9 cellular contexts compared by ENCODE assay signal in genomic region chr7:139725077-139725476, GRCh38. TPM values are rescaled to one million over a fixed set of nuclear protein-coding genes. Genes with fewer than 3 reads are reported as not detected.
DNase-seq lines count a peak whose midpoint lies in the region; ATAC-seq, FAIRE-seq and TF ChIP-seq lines count a peak whose summit lies in the region.
"Had no signal": no experiment of that assay in that cellular context is flagged by ENCODE, and none has a peak within 500 bp of the region (broad histone marks: within the 10 kb centered on the region; RNA-seq: fewer than 3 reads in every experiment).

No MANE protein-coding gene starts in this region.

- CTCF ChIA-PET in AG04450 (lab: Charles Lee): interaction anchor here (0.5 to 2.7 kb wide), 2 partner anchors 79 to 124 kb away, joined by 3 to 8 read pairs; no protein-coding TSS in a partner anchor

- peaks cover 70% of the 10 kb centered on the region for H4K20me1 ChIP-seq in astrocyte (ENCODE audit: insufficient read depth, low read length)

- H3K4me1 ChIP-seq in astrocyte (ENCODE audit: insufficient read depth, low read length): peaks cover 25% of the 10 kb centered on the region
- peaks cover 88% of the 10 kb centered on the region for H3K4me1 ChIP-seq in skeletal muscle satellite cell (ENCODE audit: control insufficient read depth, insufficient read depth, low read length)

- H3K27me3 Mint-ChIP-seq in astrocyte (ENCODE audit: low read depth, unreplicated experiment): no peaks in the 10 kb centered on the region

- ATAC-seq in GM19324 (IDR thresholded peaks at IDR 0.05; ENCODE audit: low FRiP score, unreplicated experiment) (peak; percentile 60), HG03135 (IDR thresholded peaks at IDR 0.05; ENCODE audit: unreplicated experiment) (peak; percentile 86)

- peaks cover 9% of the 10 kb centered on the region for H3K4me1 Mint-ChIP-seq in astrocyte (ENCODE audit: low read depth, unreplicated experiment)

- H3K4me2 ChIP-seq in astrocyte (ENCODE audit: low read length): peak overlapping the region; percentile 22
- peak overlapping the region; percentile 35 for H3K4me2 ChIP-seq in skeletal muscle satellite cell (ENCODE audit: low read length)

- peaks cover 88% of the 10 kb centered on the region for H3K79me2 ChIP-seq in astrocyte (ENCODE audit: insufficient read depth, low read length)

- peak overlapping the region; percentile 53 for H3K27ac Mint-ChIP-seq in astrocyte (ENCODE audit: unreplicated experiment)

- POLR2A ChIA-PET in AG04450 (lab: Yijun Ruan, JAX): interaction anchor here (0.6 to 1.7 kb wide), 5 partner anchors 11 to 53 kb away, joined by 3 to 7 read pairs (median 4); no protein-coding TSS in a partner anchor

- H3K9me3 Mint-ChIP-seq in astrocyte (ENCODE audit: unreplicated experiment): peaks cover 2% of the 10 kb centered on the region
- H3K9me3 Mint-ChIP-seq: activated T-cell treated with anti-CD3 and anti-CD28 coated beads, Interleukin-2, amount 50 U/mL, for 4 hours had no signal

- H2AFZ ChIP-seq in astrocyte (ENCODE audit: low read depth, low read length): no peak overlapping the region

- H3K36me3 Mint-ChIP-seq in astrocyte (ENCODE audit: low read depth, unreplicated experiment): peaks cover 9% of the 10 kb centered on the region

- H3K9me3 ChIP-seq in AG04450 (ENCODE audit: control insufficient read depth, insufficient read depth, low read length) (peaks cover 3% of the 10 kb centered on the region), astrocyte (ENCODE audit: insufficient read depth, low read depth, low read length) (no peaks in the 10 kb centered on the region), skeletal muscle satellite cell (replicated peaks; ENCODE audit: low read length) (no peaks in the 10 kb centered on the region)

- FAIRE-seq in astrocyte (lab: Jason Lieb, UNC): no peak

- DNase-seq in AG04450 (ENCODE audit: low read depth, low spot score): peak; percentile 70
- peak; percentile 86 for DNase-seq in astrocyte (ENCODE audit: low read depth)
- no peak for DNase-seq in HK-2 (ENCODE audit: unreplicated experiment)
- DNase-seq in NCI-H2171 treated with DMSO at 0.1 percent for 48 hours (lab: John Stamatoyannopoulos, UW): no peak
- DNase-seq in stimulated activated naive CD4-positive, alpha-beta T cell (lab: John Stamatoyannopoulos, UW): no peak
- DNase-seq: activated T-cell treated with anti-CD3 and anti-CD28 coated beads, Interleukin-2, amount 50 U/mL, for 4 hours had no signal

- H3K36me3 ChIP-seq in astrocyte (ENCODE audit: insufficient read depth, low read length) (no peaks in the 10 kb centered on the region), skeletal muscle satellite cell (ENCODE audit: insufficient read depth, low read length) (peaks cover 28% of the 10 kb centered on the region)

- H3K27me3 ChIP-seq in AG04450 (ENCODE audit: control insufficient read depth, insufficient read depth, low read length) (no peaks in the 10 kb centered on the region), astrocyte (ENCODE audit: insufficient read depth, low read length) (no peaks in the 10 kb centered on the region), skeletal muscle satellite cell (ENCODE audit: control insufficient read depth, insufficient read depth, low read length) (no peaks in the 10 kb centered on the region)

- no peak for TF ChIP-seq CTCF in AG04450 (IDR thresholded peaks at IDR 0.05; ENCODE audit: low read depth, low read length)
- TF ChIP-seq CTCF in astrocyte (IDR thresholded peaks at IDR 0.05; ENCODE audit: insufficient read depth, low read depth, low read length): no peak

- H3K4me3 ChIP-seq in AG04450 (ENCODE audit: low read depth, low read length): no peak overlapping the region
- H3K4me3 ChIP-seq in astrocyte (ENCODE audit: insufficient read depth, low read depth, low read length): no peak overlapping the region
- no peak overlapping the region for H3K4me3 ChIP-seq in skeletal muscle satellite cell (ENCODE audit: low read length)

- H3K9ac ChIP-seq in astrocyte (ENCODE audit: low read length) (no peak overlapping the region), skeletal muscle satellite cell (ENCODE audit: low read depth, low read length) (peak overlapping the region; percentile 73)

- H3K27ac ChIP-seq in AG04450 (ENCODE audit: low read depth, low read length) (no peak overlapping the region), astrocyte (ENCODE audit: low read depth, low read length) (no peak overlapping the region)

- no peak overlapping the region for H3K4me3 Mint-ChIP-seq in astrocyte (ENCODE audit: unreplicated experiment)
- H3K4me3 Mint-ChIP-seq: activated T-cell treated with anti-CD3 and anti-CD28 coated beads, Interleukin-2, amount 50 U/mL, for 4 hours had no signal

RNA-seq across cellular contexts. Expression of gene HIPK2, which starts 52.7 kb away (rescaled TPM):
- 61.4 and 74.6 TPM in 2 replicates for polyA plus RNA-seq in AG04450 (2011; rRNA removed)
- polyA minus RNA-seq in AG04450 (2011; rRNA and poly(A)+ RNA removed): 130 and 163 TPM in 2 replicates
- total RNA-seq in astrocyte: 34.3 and 35.8 TPM in 2 replicates
- total RNA-seq in skeletal muscle satellite cell (2012; rRNA removed): 45.4 and 46.1 TPM in 2 replicates

Comparison
In these comparisons a context has a peak if more than half of its experiments do, and no peak if none do; other contexts are left out.
1. DNase-seq: peak in AG04450 (single experiment) and astrocyte (single experiment); none in HK-2 (single experiment), NCI-H2171 treated with DMSO at 0.1 percent for 48 hours (single experiment) and stimulated activated naive CD4-positive, alpha-beta T cell (0 of 6).